25 cellular contexts compared by ENCODE assay signal in genomic region chr22:22893077-22893805, GRCh38. TPM values are rescaled to one million over a fixed set of nuclear protein-coding genes. Genes with fewer than 3 reads are reported as not detected.
A peak's percentile ranks its signal among the peaks of the same experiment; 100 is the strongest.
DNase-seq lines count a peak whose midpoint lies in the region; ATAC-seq, FAIRE-seq and TF ChIP-seq lines count a peak whose summit lies in the region.
"Had no signal": no experiment of that assay in that cellular context is flagged by ENCODE, and none has a peak within 500 bp of the region (broad histone marks: within the 10 kb centered on the region; RNA-seq: fewer than 3 reads in every experiment).

No MANE protein-coding gene starts in this region.

- H3K4me3 ChIP-seq in GM23338, result no peak overlapping the region
- no peak overlapping the region for H3K4me3 ChIP-seq in bronchial epithelial cell (ENCODE audit: low read depth, low read length)
- H3K4me3 ChIP-seq: body of pancreas, colonic mucosa, SJSA1, thoracic aorta had no signal

- H3K4me3 Mint-ChIP-seq in GM23338, result no peak overlapping the region
- H3K4me3 Mint-ChIP-seq: H9, neural crest cell had no signal

- H3K27ac ChIP-seq in GM23338 (ENCODE audit: low read depth), result no peak overlapping the region
- H3K27ac ChIP-seq: body of pancreas, C4-2B, colonic mucosa, SJSA1, thoracic aorta had no signal

- H3K36me3 Mint-ChIP-seq in GM23338 (ENCODE audit: low read depth), result no peaks in the 10 kb centered on the region
- H3K36me3 Mint-ChIP-seq: activated naive CD4-positive, alpha-beta T cell treated with anti-CD3 and anti-CD28 coated beads, Interleukin-2, amount 50 U/mL, for 72 hours had no signal

- TF ChIP-seq CTCF in GM23338 (conservative IDR thresholded peaks at IDR 0.05; ENCODE audit: low read depth in 2 of 2) (no peak), bronchial epithelial cell (IDR thresholded peaks at IDR 0.05; ENCODE audit: insufficient read depth, low read length, severe bottlenecking) (no peak)

- H3K4me1 Mint-ChIP-seq in GM23338, result no peaks in the 10 kb centered on the region
- H3K4me1 Mint-ChIP-seq: H9, neural crest cell had no signal

- FAIRE-seq in bronchial epithelial cell (lab: Jason Lieb, UNC), result peak; percentile 76
- FAIRE-seq: A204.1 had no signal

- peaks cover 96% of the 10 kb centered on the region for H3K27me3 ChIP-seq in GM23338 (ENCODE audit: insufficient read depth)
- H3K27me3 ChIP-seq in bronchial epithelial cell (ENCODE audit: control insufficient read depth, insufficient read depth, low read length), result no peaks in the 10 kb centered on the region
- H3K27me3 ChIP-seq: colonic mucosa had no signal

- no peak overlapping the region for H3K4me2 ChIP-seq in GM23338

- H3K27me3 Mint-ChIP-seq in GM23338 (ENCODE audit: insufficient read depth, low read depth, poor library complexity), result peaks cover 37% of the 10 kb centered on the region

- no peak overlapping the region for H3K27ac Mint-ChIP-seq in GM23338
- H3K27ac Mint-ChIP-seq: activated naive CD4-positive, alpha-beta T cell treated with anti-CD3 and anti-CD28 coated beads, Interleukin-2, amount 50 U/mL, for 72 hours; H9 had no signal

- H4K20me1 ChIP-seq in GM23338 (replicated peaks; ENCODE audit: insufficient read depth), result no peaks in the 10 kb centered on the region

- no peaks in the 10 kb centered on the region for H3F3A ChIP-seq in GM23338 (replicated peaks; ENCODE audit: low read depth)

- H2AFZ ChIP-seq in GM23338, result no peak overlapping the region

- H3K79me2 ChIP-seq in GM23338 (replicated peaks; ENCODE audit: insufficient read depth), result no peaks in the 10 kb centered on the region

- DNase-seq in activated CD8-positive, alpha-beta memory T cell treated with anti-CD3 and anti-CD28 coated beads, Interleukin-2, amount 50 U/mL, for 48 hours, result peak; percentile 40
- DNase-seq in activated CD8-positive, alpha-beta memory T cell treated with anti-CD3 and anti-CD28 coated beads for 24 hours, result no peak
- DNase-seq in GM23338 (ENCODE audit: low spot score) (peak; percentile 8), bronchial epithelial cell (ENCODE audit: low read depth) (no peak), sciatic nerve (ENCODE audit: low spot score) (peak; percentile 45), NCI-H345 treated with DMSO at 0.1 percent for 48 hours (lab: John Stamatoyannopoulos, UW; ENCODE audit: unreplicated experiment) (no peak), NCI-H1694 treated with DMSO at 0.1 percent for 48 hours (lab: John Stamatoyannopoulos, UW) (no peak), AML-193 (lab: John Stamatoyannopoulos, UW) (no peak)
- DNase-seq: activated CD4-positive, alpha-beta T cell treated with anti-CD3 and anti-CD28 coated beads for 48 hours; body of pancreas; colonic mucosa; H9; KBM-7; mesendoderm; NCI-H1048; NCI-H524 treated with DMSO at 0.1 percent for 48 hours; T-helper 9 cell had no signal

- intact Hi-C loops in sciatic nerve (cut with DNase I), result no loop called here

- H3K4me1 ChIP-seq in GM23338 (ENCODE audit: insufficient read depth), result no peaks in the 10 kb centered on the region
- H3K4me1 ChIP-seq: body of pancreas, colonic mucosa had no signal

- no peaks in the 10 kb centered on the region for H3K9me2 ChIP-seq in GM23338 (ENCODE audit: insufficient read depth)

- ATAC-seq in GM23338 (peak; percentile 52), sciatic nerve (no peak)
- ATAC-seq: activated naive CD4-positive, alpha-beta T cell treated with anti-CD3 and anti-CD28 coated beads, Interleukin-2, amount 50 U/mL, for 72 hours; body of pancreas had no signal

- H3K9me3 Mint-ChIP-seq in GM23338, result no peaks in the 10 kb centered on the region; the same call in 2 of the 3 replicates
- H3K9me3 Mint-ChIP-seq: activated naive CD4-positive, alpha-beta T cell treated with anti-CD3 and anti-CD28 coated beads, Interleukin-2, amount 50 U/mL, for 72 hours; H9; neural crest cell had no signal

- H3K36me3 ChIP-seq in GM23338 (ENCODE audit: insufficient read depth) (no peaks in the 10 kb centered on the region), bronchial epithelial cell (ENCODE audit: control insufficient read depth, insufficient read depth, low read length) (no peaks in the 10 kb centered on the region)
- H3K36me3 ChIP-seq: colonic mucosa, SJSA1, thoracic aorta had no signal

TF ChIP-seq in GM23338, 12 proteins besides CTCF, POLR2A, EP300 and RAD21 (continues in another document):
- TF ChIP-seq ETS1 (IDR thresholded peaks at IDR 0.05) (no peak), POLR2AphosphoS5 (IDR thresholded peaks at IDR 0.05; ENCODE audit: low read depth) (no peak), REST (IDR thresholded peaks at IDR 0.05; ENCODE audit: unreplicated experiment) (no peak), ZNF114 (CRISPR knock-in tag; IDR thresholded peaks at IDR 0.05) (no peak), STAT1 (IDR thresholded peaks at IDR 0.05; ENCODE audit: unreplicated experiment) (no peak), CREB1 (CRISPR knock-in tag; IDR thresholded peaks at IDR 0.05; ENCODE audit: low read depth) (no peak), JUNB (IDR thresholded peaks at IDR 0.05; ENCODE audit: unreplicated experiment) (no peak), NANOG (IDR thresholded peaks at IDR 0.05; ENCODE audit: borderline replicate concordance) (no peak)

RNA-seq across cellular contexts. Expression of gene IGLL5, which starts 5.6 kb away (rescaled TPM):
- total RNA-seq in GM23338 (2014; rRNA removed; shearing (Covaris generic)), result not detected in 2 replicates
- polyA plus RNA-seq in GM23338 (2016; fragmentation: Nextera tagmentation; extraction: Ambion mirVana), result not detected in 2 replicates
- total RNA-seq in bronchial epithelial cell, result not detected in 2 replicates
- total RNA-seq in sciatic nerve, result 0.62 TPM
- total RNA-seq: activated naive CD4-positive, alpha-beta T cell treated with anti-CD3 and anti-CD28 coated beads, Interleukin-2, amount 50 U/mL, for 72 hours; fibroblast of villous mesenchyme; H9; kidney epithelial cell; neural crest cell; SJSA1 had no signal

Comparison
In these comparisons a context has a peak if more than half of its experiments do, and no peak if none do; other contexts are left out.
1. DNase-seq: peak in activated CD8-positive, alpha-beta memory T cell treated with anti-CD3 and anti-CD28 coated beads, Interleukin-2, amount 50 U/mL, for 48 hours (single experiment), GM23338 (single experiment) and sciatic nerve (single experiment); none in activated CD8-positive, alpha-beta memory T cell treated with anti-CD3 and anti-CD28 coated beads for 24 hours (single experiment), bronchial epithelial cell (single experiment), NCI-H345 treated with DMSO at 0.1 percent for 48 hours (single experiment), NCI-H1694 treated with DMSO at 0.1 percent for 48 hours (single experiment) and AML-193 (0 of 2).